11 cellular contexts compared by ENCODE assay signal in the genomic region with DNA sequence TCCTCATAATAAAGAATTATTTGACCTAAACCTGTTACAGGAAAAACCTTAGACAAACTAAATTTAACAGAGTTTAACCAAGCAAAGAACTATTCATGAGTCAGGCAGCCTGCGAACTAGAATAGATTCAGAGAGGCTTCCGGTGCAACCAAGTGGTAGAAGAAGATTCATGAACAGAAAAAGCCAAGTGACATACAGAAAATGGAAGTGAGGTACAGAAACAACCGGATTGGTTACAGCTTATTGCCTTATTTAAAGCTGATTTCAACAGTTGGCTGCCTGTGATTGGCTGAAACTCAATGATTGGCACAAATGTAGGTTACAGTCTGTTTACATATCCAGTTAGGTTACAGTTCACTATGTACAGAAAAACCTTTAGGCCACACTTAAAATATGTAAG. TPM values are rescaled to one million over a fixed set of nuclear protein-coding genes. Genes with fewer than 3 reads are reported as not detected.
DNase-seq lines count a peak whose midpoint lies in the region; ATAC-seq lines count a peak whose summit lies in the region.
"Had no signal": no experiment of that assay in that cellular context is flagged by ENCODE, and none has a peak within 500 bp of the region (broad histone marks: within the 10 kb centered on the region; RNA-seq: fewer than 3 reads in every experiment).

No MANE protein-coding gene starts in this region.

- no peak overlapping the region for H3K27ac Mint-ChIP-seq in immature natural killer cell
- H3K27ac Mint-ChIP-seq: activated T-cell treated with anti-CD3 and anti-CD28 coated beads, Interleukin-2, amount 50 U/mL, for 24 hours had no signal

- H3K4me3 Mint-ChIP-seq in immature natural killer cell = no peak overlapping the region
- H3K4me3 Mint-ChIP-seq: activated T-cell treated with anti-CD3 and anti-CD28 coated beads, Interleukin-2, amount 50 U/mL, for 24 hours had no signal

- no peaks in the 10 kb centered on the region for H3K9me3 Mint-ChIP-seq in immature natural killer cell
- H3K9me3 Mint-ChIP-seq: activated T-cell treated with anti-CD3 and anti-CD28 coated beads, Interleukin-2, amount 50 U/mL, for 24 hours had no signal

- H3K36me3 Mint-ChIP-seq in immature natural killer cell = no peaks in the 10 kb centered on the region

- peak; percentile 55 for ATAC-seq in GM18520 (IDR thresholded peaks at IDR 0.05; ENCODE audit: unreplicated experiment)
- peak; percentile 81 for ATAC-seq in GM21786 (IDR thresholded peaks at IDR 0.05; ENCODE audit: unreplicated experiment)
- peak; percentile 59 for ATAC-seq in HG03575 (IDR thresholded peaks at IDR 0.05; ENCODE audit: extremely low read depth, insufficient number of reproducible peaks, low FRiP score, unreplicated experiment)

- H3K4me1 Mint-ChIP-seq in immature natural killer cell = no peaks in the 10 kb centered on the region

- peaks cover 2 to 7% (median 4%) of the 10 kb centered on the region in 3 donors for H3K27me3 Mint-ChIP-seq in immature natural killer cell (ENCODE audit: low read depth in 3 of 3)

- DNase-seq in hepatic stellate cell (ENCODE audit: low spot score) (peak; percentile 58), NCI-H2171 (lab: John Stamatoyannopoulos, UW) (no peak), NCI-H2107 treated with DMSO at 0.1 percent for 48 hours (lab: John Stamatoyannopoulos, UW; ENCODE audit: unreplicated experiment) (no peak), NCI-H82 treated with DMSO at 0.1 percent for 48 hours (lab: John Stamatoyannopoulos, UW; ENCODE audit: unreplicated experiment) (no peak), immature natural killer cell (no peak)
- DNase-seq: activated T-cell treated with anti-CD3 and anti-CD28 coated beads, Interleukin-2, amount 50 U/mL, for 24 hours; SHP77; stimulated activated CD4-positive, alpha-beta T cell treated with anti-CD3 and anti-CD28 coated beads, Interleukin-4, amount 100 ng/mL, for 24 hours had no signal

RNA-seq across cellular contexts. Expression of gene PPP1R3G, which starts 10.1 kb away (rescaled TPM):
- polyA plus RNA-seq in immature natural killer cell = not detected
